ENCODE assay signal across 20 cellular contexts in the genomic region with DNA sequence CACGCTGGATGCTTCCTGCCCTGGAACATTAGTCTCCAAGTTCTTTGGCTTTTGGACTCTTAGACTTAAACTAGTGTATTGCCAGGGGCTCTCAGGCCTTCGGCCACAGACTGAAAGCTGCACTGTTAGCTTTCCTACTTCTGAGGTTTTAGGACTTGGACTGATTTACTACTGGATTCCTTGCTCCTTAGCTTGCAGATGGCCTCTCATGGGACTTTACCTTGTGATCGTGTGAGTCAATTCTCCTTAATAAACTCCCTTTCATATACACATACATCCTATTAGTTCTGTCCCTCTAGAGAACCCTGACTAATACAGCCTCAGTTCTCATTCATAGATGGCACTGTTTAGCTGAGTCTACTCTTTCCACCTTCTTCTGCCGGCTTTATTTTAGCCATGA.
"Had no signal": no experiment of that assay in that cellular context is flagged by ENCODE, and none has a peak within 500 bp of the region (broad histone marks: within the 10 kb centered on the region; RNA-seq: fewer than 3 reads in every experiment).

No MANE protein-coding gene starts in this region.

- H3K9me3 ChIP-seq: thyroid gland, upper lobe of right lung had no signal

- H3K4me1 ChIP-seq: heart left ventricle, thyroid gland, upper lobe of right lung had no signal

- H3K27ac ChIP-seq: heart left ventricle, thyroid gland, upper lobe of right lung, WERI-Rb-1 had no signal

- ATAC-seq: activated naive CD4-positive, alpha-beta T cell treated with anti-CD3 and anti-CD28 coated beads, Interleukin-2, amount 50 U/mL, for 72 hours; activated T-helper 17 cell treated with anti-CD3 and anti-CD28 coated beads, Interleukin-2, amount 50 U/mL, for 72 hours; heart left ventricle; left cardiac atrium; stimulated activated naive CD8-positive, alpha-beta T cell treated with anti-CD3 and anti-CD28 coated beads, Interleukin-15, Interleukin-2, amounts not matched to agents 100 U/mL and 50 U/mL, for 24 hours; upper lobe of right lung had no signal

- DNase-seq: activated CD4-positive, alpha-beta T cell treated with anti-CD3 and anti-CD28 coated beads, Interleukin-2, amount 50 U/mL, for 1 hour; activated CD4-positive, CD25-positive, alpha-beta regulatory T cell treated with anti-CD3 and anti-CD28 coated beads, Interleukin-2, amount 50 U/mL, for 72 hours; activated T-cell treated with anti-CD3 and anti-CD28 coated beads, Interleukin-2, amount 50 U/mL, for 24 hours; aorta; caudate nucleus; effector CD8-positive, alpha-beta T cell; erythroblast; heart left ventricle; islet precursor cell; left cardiac atrium; posterior cingulate gyrus; retina; stimulated activated CD4-positive, alpha-beta T cell treated with anti-CD3 and anti-CD28 coated beads, Interleukin-4, amount 100 ng/mL, for 24 hours; stimulated activated naive CD8-positive, alpha-beta T cell treated with anti-CD3 and anti-CD28 coated beads, Interleukin-15, Interleukin-2, amounts not matched to agents 100 U/mL and 50 U/mL, for 24 hours; substantia nigra; thyroid gland; upper lobe of right lung; WERI-Rb-1 had no signal

- H3K27me3 ChIP-seq: heart left ventricle, thyroid gland, upper lobe of right lung had no signal

- H3K4me3 ChIP-seq: heart left ventricle, thyroid gland, upper lobe of right lung had no signal

- H3K36me3 ChIP-seq: heart left ventricle, thyroid gland, upper lobe of right lung, WERI-Rb-1 had no signal
